13 cellular contexts compared by ENCODE assay signal in genomic region chr2:234191819-234192407, GRCh38.
DNase-seq lines count a peak whose midpoint lies in the region; ATAC-seq and TF ChIP-seq lines count a peak whose summit lies in the region.
"Had no signal": no experiment of that assay in that cellular context is flagged by ENCODE, and none has a peak within 500 bp of the region (broad histone marks: within the 10 kb centered on the region; RNA-seq: fewer than 3 reads in every experiment).

No MANE protein-coding gene starts in this region.

- DNase-seq in BE2C (peak; percentile 38), OCI-LY7 (ENCODE audit: low spot score) (peak; percentile 2), fibroblast of lung (ENCODE audit: low read depth in 2 of 2) (peak; percentile 19 to 54), Calu3 (no peak), activated gamma-delta T cell (lab: John Stamatoyannopoulos, UW) (no peak), islet precursor cell (no peak)
- DNase-seq in activated naive CD4-positive, alpha-beta T cell treated with anti-CD3 and anti-CD28 coated beads, Interleukin-2, amount 50 U/mL, for 72 hours (ENCODE audit: low spot score in 2 of 2), result no peak
- DNase-seq: activated CD4-positive, alpha-beta T cell treated with anti-CD3 and anti-CD28 coated beads for 48 hours; activated naive CD8-positive, alpha-beta T cell treated with anti-CD3 and anti-CD28 coated beads for 36 hours; stimulated activated CD4-positive, alpha-beta T cell treated with anti-CD3 and anti-CD28 coated beads, Interleukin-1b, Interleukin-23, amount 100 ng/mL, for 48 hours; stomach had no signal

- peaks cover 2% of the 10 kb centered on the region for H3K27me3 Mint-ChIP-seq in Calu3 (ENCODE audit: unreplicated experiment)

- intact Hi-C loops in OCI-LY7 (cut with micrococcal nuclease; ENCODE audit: unreplicated experiment), result no loop called here
- intact Hi-C loops in Calu3 (cut with micrococcal nuclease; ENCODE audit: unreplicated experiment), result no loop called here

- H3K9me3 Mint-ChIP-seq in Calu3 (ENCODE audit: low read depth, unreplicated experiment), result no peaks in the 10 kb centered on the region
- H3K9me3 Mint-ChIP-seq in activated naive CD4-positive, alpha-beta T cell treated with anti-CD3 and anti-CD28 coated beads, Interleukin-2, amount 50 U/mL, for 72 hours, result peaks cover 0 to 10% of the 10 kb centered on the region in 2 donors

- H3K4me2 ChIP-seq in Loucy (ENCODE audit: low read depth, low read length, poor library complexity, severe bottlenecking) (no peak overlapping the region), OCI-LY7 (ENCODE audit: low read length) (no peak overlapping the region), fibroblast of lung (ENCODE audit: extremely low read depth, insufficient read depth, low read length) (no peak overlapping the region)

- H3K36me3 ChIP-seq in BE2C (no peaks in the 10 kb centered on the region), Loucy (ENCODE audit: insufficient read depth, low read length) (no peaks in the 10 kb centered on the region), OCI-LY7 (ENCODE audit: insufficient read depth, low read length) (no peaks in the 10 kb centered on the region), fibroblast of lung (ENCODE audit: control insufficient read depth, insufficient read depth, low read length) (no peaks in the 10 kb centered on the region)
- H3K36me3 ChIP-seq: stomach had no signal

- H3K27ac ChIP-seq in OCI-LY7 (ENCODE audit: low read depth, low read length, poor library complexity, severe bottlenecking), result no peak overlapping the region
- no peak overlapping the region for H3K27ac ChIP-seq in fibroblast of lung (ENCODE audit: insufficient read depth, low read length)
- H3K27ac ChIP-seq: stomach had no signal

- POLR2A ChIA-PET in OCI-LY7 (lab: Charles Lee), result interaction anchor here (1.2 kb wide), 1 partner anchor 22 kb away, joined by 4 read pairs; no protein-coding TSS in a partner anchor

- ATAC-seq in activated naive CD4-positive, alpha-beta T cell treated with anti-CD3 and anti-CD28 coated beads, Interleukin-2, amount 50 U/mL, for 72 hours, result no peak

- H2AFZ ChIP-seq in Loucy (ENCODE audit: low read length) (no peak overlapping the region), OCI-LY7 (ENCODE audit: low read length) (no peak overlapping the region), fibroblast of lung (ENCODE audit: low read length) (no peak overlapping the region)

- H3K36me3 Mint-ChIP-seq in Calu3 (ENCODE audit: insufficient read depth, unreplicated experiment), result no peaks in the 10 kb centered on the region
- no peaks in the 10 kb centered on the region for H3K36me3 Mint-ChIP-seq in activated naive CD4-positive, alpha-beta T cell treated with anti-CD3 and anti-CD28 coated beads, Interleukin-2, amount 50 U/mL, for 72 hours
- H3K36me3 Mint-ChIP-seq: activated naive CD8-positive, alpha-beta T cell treated with anti-CD3 and anti-CD28 coated beads for 36 hours; CD14-positive monocyte had no signal

- H3K4me1 ChIP-seq in BE2C (no peaks in the 10 kb centered on the region), Loucy (ENCODE audit: insufficient read depth, low read length, poor library complexity, severe bottlenecking) (peaks cover 56% of the 10 kb centered on the region), OCI-LY7 (ENCODE audit: insufficient read depth, low read length, poor library complexity, severe bottlenecking) (no peaks in the 10 kb centered on the region), fibroblast of lung (ENCODE audit: control insufficient read depth, extremely low read depth, insufficient read depth, low read length) (no peaks in the 10 kb centered on the region)
- H3K4me1 ChIP-seq: stomach had no signal

- no peaks in the 10 kb centered on the region for H4K20me1 ChIP-seq in Loucy (ENCODE audit: insufficient read depth, low read length, poor library complexity, severe bottlenecking)
- H4K20me1 ChIP-seq in OCI-LY7 (ENCODE audit: insufficient read depth, low read length), result no peaks in the 10 kb centered on the region
- no peaks in the 10 kb centered on the region for H4K20me1 ChIP-seq in fibroblast of lung (ENCODE audit: control insufficient read depth, extremely low read depth, insufficient read depth, low read length)

- H3K4me1 Mint-ChIP-seq in Calu3 (ENCODE audit: low read depth, unreplicated experiment), result peaks cover 25% of the 10 kb centered on the region
- H3K4me1 Mint-ChIP-seq: CD14-positive monocyte had no signal

- H3K27ac Mint-ChIP-seq in Calu3 (ENCODE audit: unreplicated experiment), result no peak overlapping the region
- H3K27ac Mint-ChIP-seq in activated naive CD4-positive, alpha-beta T cell treated with anti-CD3 and anti-CD28 coated beads, Interleukin-2, amount 50 U/mL, for 72 hours, result no peak overlapping the region
- H3K27ac Mint-ChIP-seq: activated naive CD8-positive, alpha-beta T cell treated with anti-CD3 and anti-CD28 coated beads for 36 hours; CD14-positive monocyte had no signal

- no TSS peak for BruUV-seq in OCI-LY7 (replicated peaks; lab: Mats Ljungman, UMichigan)
- BruUV-seq in Calu3 (replicated peaks; lab: Mats Ljungman, UMichigan), result no TSS peak

- H3K9me3 ChIP-seq in BE2C (no peaks in the 10 kb centered on the region), Loucy (ENCODE audit: insufficient read depth, low read depth, low read length) (no peaks in the 10 kb centered on the region), OCI-LY7 (ENCODE audit: low read length) (no peaks in the 10 kb centered on the region), fibroblast of lung (ENCODE audit: control insufficient read depth, insufficient read depth, low read depth, low read length) (no peaks in the 10 kb centered on the region)
- H3K9me3 ChIP-seq: stomach had no signal

- H3K9me2 ChIP-seq in Loucy (replicated peaks; ENCODE audit: low read depth, low read length) (no peaks in the 10 kb centered on the region), OCI-LY7 (ENCODE audit: insufficient read depth, low read length) (no peaks in the 10 kb centered on the region)

- TF ChIP-seq CTCF in BE2C (IDR thresholded peaks at IDR 0.05; ENCODE audit: low read depth, low read length) (0 out of 2 replicates have a peak, but pooled peaks have one; percentile 17), Loucy (conservative IDR thresholded peaks at IDR 0.05; ENCODE audit: low read length) (0 out of 2 replicates have a peak, but pooled peaks have one; percentile 26), OCI-LY7 (conservative IDR thresholded peaks at IDR 0.05; ENCODE audit: low read length) (no peak), fibroblast of lung (conservative IDR thresholded peaks at IDR 0.05 in 1 of 2, IDR thresholded peaks at IDR 0.05 in 1 of 2; ENCODE audit: low read depth in 1 of 2, low read length in 2 of 2) (no peak), Calu3 (IDR thresholded peaks at IDR 0.05; ENCODE audit: unreplicated experiment) (no peak)

- CTCF ChIA-PET in OCI-LY7 (lab: Charles Lee; ENCODE audit: unreplicated experiment) (interaction anchor here (0.6 kb wide), 1 partner anchor 468 kb away, joined by 4 read pairs; no protein-coding TSS in a partner anchor), Calu3 (lab: Charles Lee) (no interaction called here)

- no peaks in the 10 kb centered on the region for H3K79me2 ChIP-seq in Loucy (ENCODE audit: insufficient read depth, low read length)
- H3K79me2 ChIP-seq in OCI-LY7 (ENCODE audit: insufficient read depth, low read depth, low read length), result no peaks in the 10 kb centered on the region
- H3K79me2 ChIP-seq in fibroblast of lung (ENCODE audit: control insufficient read depth, insufficient read depth, low read length), result no peaks in the 10 kb centered on the region

- H3K4me3 Mint-ChIP-seq in Calu3 (ENCODE audit: low read depth, unreplicated experiment), result no peak overlapping the region
- H3K4me3 Mint-ChIP-seq: activated naive CD8-positive, alpha-beta T cell treated with anti-CD3 and anti-CD28 coated beads for 36 hours; CD14-positive monocyte had no signal

- H3F3A ChIP-seq in Loucy (ENCODE audit: low read depth), result no peaks in the 10 kb centered on the region

- H3K4me3 ChIP-seq in BE2C (ENCODE audit: low read depth, low read length), result no peak overlapping the region
- no peak overlapping the region for H3K4me3 ChIP-seq in Loucy (ENCODE audit: low read length, poor library complexity, severe bottlenecking)
- no peak overlapping the region for H3K4me3 ChIP-seq in OCI-LY7 (ENCODE audit: low read depth, low read length, poor library complexity, severe bottlenecking)
- no peak overlapping the region for H3K4me3 ChIP-seq in fibroblast of lung (replicated peaks in 1 of 4; ENCODE audit: control extremely low read depth in 1 of 4, insufficient read depth in 1 of 4, low read depth in 3 of 4, low read length in 4 of 4)
- H3K4me3 ChIP-seq: stomach had no signal

- H3K9ac ChIP-seq in Loucy (ENCODE audit: low read depth, low read length, poor library complexity, severe bottlenecking) (no peak overlapping the region), fibroblast of lung (ENCODE audit: insufficient read depth, low read length) (no peak overlapping the region)

- H3K27me3 ChIP-seq in BE2C, result no peaks in the 10 kb centered on the region
- no peaks in the 10 kb centered on the region for H3K27me3 ChIP-seq in Loucy (ENCODE audit: insufficient read depth, low read length, poor library complexity, severe bottlenecking)
- peaks cover 2% of the 10 kb centered on the region for H3K27me3 ChIP-seq in fibroblast of lung (ENCODE audit: control insufficient read depth, insufficient read depth, low read length)

Comparison
In these comparisons a context has a peak if more than half of its experiments do, and no peak if none do; other contexts are left out.
1. DNase-seq: peak in BE2C (single experiment), OCI-LY7 (single experiment) and fibroblast of lung (2 of 2); none in Calu3 (single experiment), activated gamma-delta T cell (single experiment), islet precursor cell (single experiment) and activated naive CD4-positive, alpha-beta T cell treated with anti-CD3 and anti-CD28 coated beads, Interleukin-2, amount 50 U/mL, for 72 hours (0 of 2).
2. CTCF ChIP-seq: peak in BE2C (single experiment) and Loucy (single experiment); none in OCI-LY7 (single experiment), fibroblast of lung (0 of 2) and Calu3 (single experiment).